In genomic region chr2:21740529-21740928, GRCh38 we compare ENCODE assay signal across 2 cellular contexts.
TF ChIP-seq lines count a peak whose summit lies in the region.

No MANE protein-coding gene starts in this region.

TF ChIP-seq in HepG2, 621 proteins besides CTCF, POLR2A, EP300 and RAD21 (continued from another document):
- TF ChIP-seq ZBTB40 (IDR thresholded peaks at IDR 0.05) (no peak), ZBTB40 (CRISPR knock-in tag; IDR thresholded peaks at IDR 0.05) (no peak), MAFF (IDR thresholded peaks at IDR 0.05; ENCODE audit: low read depth, low read length) (peak; percentile 95), RBAK (CRISPR knock-in tag; IDR thresholded peaks at IDR 0.05) (no peak), ETV5 (CRISPR knock-in tag; IDR thresholded peaks at IDR 0.05; ENCODE audit: borderline replicate concordance) (no peak), IRF2 (CRISPR knock-in tag; IDR thresholded peaks at IDR 0.05) (no peak)

TF ChIP-seq in K562, 482 proteins besides CTCF, POLR2A, EP300 and RAD21 (continued from another document):
- TF ChIP-seq GMEB1 (CRISPR knock-in tag; IDR thresholded peaks at IDR 0.05) (no peak), BDP1 (IDR thresholded peaks at IDR 0.05; ENCODE audit: insufficient read depth, insufficient read length) (no peak), C11orf30 (IDR thresholded peaks at IDR 0.05; ENCODE audit: low read depth) (peak; percentile 25; the same call in 1 of the 2 replicates), MAFK (IDR thresholded peaks at IDR 0.05; ENCODE audit: low read length) (peak; percentile 75), ZNF407 (IDR thresholded peaks at IDR 0.05; ENCODE audit: low read depth) (no peak), HLTF (IDR thresholded peaks at IDR 0.05) (no peak), ZNF695 (CRISPR knock-in tag; IDR thresholded peaks at IDR 0.05) (no peak), TRIM25 (IDR thresholded peaks at IDR 0.05; ENCODE audit: borderline replicate concordance) (no peak), ZNF699 (CRISPR knock-in tag; IDR thresholded peaks at IDR 0.05; ENCODE audit: insufficient replicate concordance) (no peak), MAFF (IDR thresholded peaks at IDR 0.05; ENCODE audit: low read length) (peak; percentile 55), NFE2L1 (tag; IDR thresholded peaks at IDR 0.05; ENCODE audit: borderline replicate concordance, low read depth) (no peak), DNMT1 (IDR thresholded peaks at IDR 0.05) (no peak), ZNF316 (IDR thresholded peaks at IDR 0.05) (peak; percentile 39; the same call in 1 of the 2 replicates), MAFG (tag; conservative IDR thresholded peaks at IDR 0.05) (peak; percentile 53; the same call in 1 of the 2 replicates), ZNF146 (CRISPR knock-in tag; IDR thresholded peaks at IDR 0.05; ENCODE audit: unreplicated experiment) (no peak), SUPT5H (IDR thresholded peaks at IDR 0.05) (no peak), GATA2 (CRISPR knock-in tag; IDR thresholded peaks at IDR 0.05) (no peak), WHSC1 (IDR thresholded peaks at IDR 0.05; ENCODE audit: low read length) (no peak), KLF13 (tag; IDR thresholded peaks at IDR 0.05; ENCODE audit: borderline replicate concordance, low read depth) (no peak), TEAD2 (tag; IDR thresholded peaks at IDR 0.05) (no peak), HINFP (tag; conservative IDR thresholded peaks at IDR 0.05; ENCODE audit: low read depth) (no peak)
